Comparison of ENCODE assay signal across 8 cellular contexts in the genomic region with DNA sequence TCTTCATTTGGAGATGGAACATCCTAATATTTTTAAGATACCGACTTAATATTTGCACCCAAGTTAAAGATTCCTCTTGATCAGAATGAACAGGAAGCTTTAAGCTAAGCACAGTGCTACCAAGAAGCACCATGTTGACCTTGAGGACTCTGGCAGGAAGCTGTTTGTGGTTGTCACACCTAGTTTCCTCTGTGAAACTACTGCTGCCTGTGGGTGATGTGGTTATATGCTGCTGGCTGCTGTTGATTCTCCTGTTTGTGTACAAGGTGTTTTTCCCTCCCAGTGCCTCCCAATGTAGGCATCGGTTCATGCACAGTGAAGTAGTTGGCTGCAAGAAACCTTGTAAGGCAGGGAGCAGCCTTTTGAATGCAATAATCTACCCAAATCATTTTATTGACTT. TPM values are rescaled to one million over a fixed set of nuclear protein-coding genes. Genes with fewer than 3 reads are reported as not detected.
A peak's percentile ranks its signal among the peaks of the same experiment; 100 is the strongest.
DNase-seq lines count a peak whose midpoint lies in the region; ATAC-seq, FAIRE-seq and TF ChIP-seq lines count a peak whose summit lies in the region.

No MANE protein-coding gene starts in this region.

- H3K9me3 ChIP-seq in stomach, result no peaks in the 10 kb centered on the region

- WGBS in stomach, 5 donors, result 71 to 96% (median 80%) methylated on average over 2 of the region's 2 CpGs

- no peak for TF ChIP-seq CTCF in stomach (IDR thresholded peaks at IDR 0.05)

- intact Hi-C loops in stomach (cut with DNase I; ENCODE audit: low total_unique reads), result no loop called here

- FAIRE-seq in GM18507 (lab: Jason Lieb, UNC), result peak; percentile 99

- H3K4me3 ChIP-seq in stomach, result no peak overlapping the region

- no peak for TF ChIP-seq POLR2A in stomach (IDR thresholded peaks at IDR 0.05)

- H3K27ac ChIP-seq in stomach, result peak overlapping the region in 2 of 5 donors; percentile 25 to 43

- TF ChIP-seq EP300 in stomach (IDR thresholded peaks at IDR 0.05), result no peak

- peak; percentile 60 for DNase-seq in GM18507 (ENCODE audit: extremely low spot score, insufficient read length, low read depth)
- peak; percentile 81 for DNase-seq in SW480 (ENCODE audit: low spot score)
- peak; percentile 18 for DNase-seq in activated naive CD8-positive, alpha-beta T cell treated with anti-CD3 and anti-CD28 coated beads, Interleukin-2, amount 50 U/mL, for 16 hours (ENCODE audit: low read depth, low spot score)
- peak; percentile 18 for DNase-seq in stimulated activated CD8-positive, alpha-beta memory T cell treated with anti-CD3 and anti-CD28 coated beads, Interleukin-7, amount 100 ng/mL, for 24 hours (ENCODE audit: low read depth)
- DNase-seq in NCI-H2227 (lab: John Stamatoyannopoulos, UW; ENCODE audit: unreplicated experiment), result no peak
- DNase-seq in stomach, result no peak
- no peak for DNase-seq in midbrain (lab: John Stamatoyannopoulos, UW)

- ATAC-seq in HG02759 (IDR thresholded peaks at IDR 0.05; ENCODE audit: unreplicated experiment), result peak; percentile 100

- H3K4me1 ChIP-seq in stomach, result no peaks in the 10 kb centered on the region

- H3K36me3 ChIP-seq in stomach, result peaks cover 44 to 100% (median 100%) of the 10 kb centered on the region in 4 donors

- no peaks in the 10 kb centered on the region for H3K27me3 ChIP-seq in stomach

RNA-seq across cellular contexts. Expression of a gene that starts 23.4 kb away (rescaled TPM):
- 100 to 1,000 TPM in 2 of 5 donors, 10 to 100 TPM in 3; 79.7 to 234 (median 95.3) TPM for total RNA-seq in stomach
- polyA plus RNA-seq in stomach, result 10 to 100 TPM; 23.0 to 40.3 (median 34.9) TPM

RNA-seq across cellular contexts. Expression of a gene that starts 45.3 kb away (rescaled TPM):
- total RNA-seq in stomach, result 10 to 100 TPM; 15.2 to 34.9 (median 22.7) TPM
- 10 to 100 TPM; 12.5 to 16.3 (median 13.8) TPM for polyA plus RNA-seq in stomach

Comparison
In these comparisons a context has a peak if more than half of its experiments do, and no peak if none do; other contexts are left out.
1. DNase-seq: peak in GM18507 (single experiment), SW480 (single experiment), activated naive CD8-positive, alpha-beta T cell treated with anti-CD3 and anti-CD28 coated beads, Interleukin-2, amount 50 U/mL, for 16 hours (single experiment) and stimulated activated CD8-positive, alpha-beta memory T cell treated with anti-CD3 and anti-CD28 coated beads, Interleukin-7, amount 100 ng/mL, for 24 hours (single experiment); none in NCI-H2227 (single experiment), stomach (single experiment) and midbrain (single experiment).